Comparison of ENCODE assay signal across 8 cellular contexts in the genomic region with DNA sequence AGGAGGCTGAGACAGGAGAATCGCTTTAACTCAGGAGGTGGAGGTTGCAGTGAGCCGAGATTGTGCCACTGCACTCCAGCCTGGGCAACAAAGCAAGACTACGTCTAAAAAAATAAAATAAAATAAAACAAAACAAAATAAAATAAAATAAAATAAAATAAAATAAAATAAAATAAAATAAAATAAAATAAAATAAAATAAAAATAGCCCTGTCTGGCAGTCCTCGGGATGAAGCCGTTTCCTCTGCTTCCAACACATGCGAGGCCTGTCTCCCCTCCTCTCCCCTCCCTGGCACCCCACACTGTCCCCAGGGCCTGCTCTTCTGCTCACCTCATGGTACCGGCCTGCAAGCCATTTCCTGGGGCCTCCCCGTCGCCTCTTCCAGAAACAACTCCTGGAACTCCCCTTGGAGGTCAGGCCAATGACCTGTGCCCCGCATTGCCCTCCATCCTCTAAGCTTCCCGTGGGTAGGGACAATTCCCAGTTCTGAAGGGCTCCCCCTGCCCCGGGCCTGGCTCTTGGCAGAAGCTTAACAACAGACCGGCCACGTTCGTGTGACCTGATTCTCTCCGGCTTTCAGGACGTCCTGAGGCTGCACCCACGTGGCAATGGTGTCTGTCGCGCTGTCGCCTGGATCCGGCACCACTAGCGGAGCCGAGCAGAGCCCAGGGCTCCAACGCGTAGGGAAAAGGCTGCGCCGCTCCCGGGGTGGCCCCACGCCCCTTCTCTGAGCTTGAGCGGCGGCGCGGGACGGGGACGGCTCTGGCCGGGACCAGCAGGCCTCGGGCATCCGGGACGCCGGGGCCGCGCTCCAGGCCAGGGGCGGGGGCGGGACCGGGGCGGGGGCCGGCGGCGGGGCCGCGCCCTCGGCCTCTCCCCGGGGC. TPM values are rescaled to one million over a fixed set of nuclear protein-coding genes. Genes with fewer than 3 reads are reported as not detected.
DNase-seq lines count a peak whose midpoint lies in the region; ATAC-seq, FAIRE-seq and TF ChIP-seq lines count a peak whose summit lies in the region.

No MANE protein-coding gene starts in this region.

- peak; percentile 62 for DNase-seq in GM12892 (ENCODE audit: insufficient read length)
- peak; percentile 37 for DNase-seq in PC-3
- DNase-seq in body of pancreas = peak in 3 of 4 donors; percentile 29 to 50 (median 34)
- DNase-seq in iPS-NIHi11 (ENCODE audit: low spot score) = peak; percentile 87
- DNase-seq in stimulated activated CD4-positive, alpha-beta T cell treated with anti-CD3 and anti-CD28 coated beads, Interleukin-12 subunit alpha, Interleukin-12 subunit beta, amount 100 ng/mL, for 4 hours = peak; percentile 15
- no peak for DNase-seq in GDM1 (lab: John Stamatoyannopoulos, UW)
- no peak for DNase-seq in superior temporal gyrus (ENCODE audit: extremely low spot score)

- peaks cover 56% of the 10 kb centered on the region for H3K79me2 ChIP-seq in PC-3 (ENCODE audit: low read length)

- POLR2A ChIA-PET in PC-3 (lab: Charles Lee; ENCODE audit: unreplicated experiment) = no interaction called here

- peaks cover 3% of the 10 kb centered on the region for H3F3A ChIP-seq in PC-3 (ENCODE audit: low read length, unreplicated experiment)

- peak overlapping the region; percentile 76 for H2AFZ ChIP-seq in PC-3 (ENCODE audit: low read length)

- CTCF ChIA-PET in PC-3 (lab: Charles Lee) = no interaction called here

- H3K4me3 ChIP-seq in PC-3 (ENCODE audit: low read length) (peak overlapping the region; percentile 77), body of pancreas (no peak overlapping the region)

- FAIRE-seq in GM12892 (lab: Jason Lieb, UNC) = peak; percentile 92

- H3K9me3 ChIP-seq in PC-3 (ENCODE audit: low read length) (no peaks in the 10 kb centered on the region), body of pancreas (no peaks in the 10 kb centered on the region)

- TF ChIP-seq CTCF in 22Rv1 (IDR thresholded peaks at IDR 0.05) (no peak), PC-3 (conservative IDR thresholded peaks at IDR 0.05; ENCODE audit: low read depth, low read length) (no peak), body of pancreas (IDR thresholded peaks at IDR 0.05) (no peak)

- intact Hi-C loops in PC-3 (cut with micrococcal nuclease) (loop anchor here (10.0 kb wide), 1 partner anchor 61 kb away; no protein-coding TSS in a partner anchor), body of pancreas (cut with DNase I) (no loop called here)

- TSS peak; percentile 57 for BruUV-seq in PC-3 (replicated peaks; lab: Mats Ljungman, UMichigan)

- H3K27me3 ChIP-seq in PC-3 (ENCODE audit: low read length) = no peaks in the 10 kb centered on the region
- no peaks in the 10 kb centered on the region for H3K27me3 ChIP-seq in body of pancreas

- H3K27ac ChIP-seq in 22Rv1 (peak overlapping the region; percentile 73), PC-3 (ENCODE audit: low read length) (peak overlapping the region; percentile 56), body of pancreas (peak overlapping the region in 2 of 4 donors; percentile 58 to 67)

- H3K36me3 ChIP-seq in PC-3 (ENCODE audit: low read depth, low read length) = no peaks in the 10 kb centered on the region
- no peaks in the 10 kb centered on the region for H3K36me3 ChIP-seq in body of pancreas (replicated peaks in 1 of 2; ENCODE audit: insufficient read depth in 1 of 2, low read depth in 2 of 2)

- no peaks in the 10 kb centered on the region for H4K20me1 ChIP-seq in PC-3 (ENCODE audit: low read length)

- no peaks in the 10 kb centered on the region for H3K9me2 ChIP-seq in PC-3 (replicated peaks; ENCODE audit: low read length)

- peak overlapping the region; percentile 95 for H3K9ac ChIP-seq in PC-3 (ENCODE audit: low read length)

- 19 to 61% methylated on average over 11 to 33 of the region's 54 CpGs for WGBS in body of pancreas, 2 donors

- ATAC-seq in PC-3 (peak; percentile 68), body of pancreas (peak; percentile 69)

- H3K4me2 ChIP-seq in PC-3 (ENCODE audit: low read length) = peak overlapping the region; percentile 89

- H3K4me1 ChIP-seq in PC-3 (ENCODE audit: insufficient read depth, low read length) (peaks cover 22% of the 10 kb centered on the region), body of pancreas (peaks cover 17% of the 10 kb centered on the region)

- TF ChIP-seq POLR2A in GM12892 (IDR thresholded peaks at IDR 0.05; ENCODE audit: low read depth, low read length) = peak; percentile 84
- TF ChIP-seq POLR2A in body of pancreas (IDR thresholded peaks at IDR 0.05) = peak in 2 of 3 donors; percentile 33 to 38

RNA-seq across cellular contexts. Expression of gene PARVB, which starts 0.5 kb away (rescaled TPM):
- 145 TPM for polyA plus RNA-seq in GM12892 (2012; ENCODE audit: missing spikeins)
- 69.3 and 85.3 TPM in 2 replicates for total RNA-seq in PC-3 (2014; rRNA removed)
- total RNA-seq in body of pancreas = 1 to 10 TPM; 7.3 to 9.2 TPM

Comparison
In these comparisons a context has a peak if more than half of its experiments do, and no peak if none do; other contexts are left out.
1. DNase-seq: peak in GM12892 (single experiment), PC-3 (single experiment), body of pancreas (3 of 4), iPS-NIHi11 (single experiment) and stimulated activated CD4-positive, alpha-beta T cell treated with anti-CD3 and anti-CD28 coated beads, Interleukin-12 subunit alpha, Interleukin-12 subunit beta, amount 100 ng/mL, for 4 hours (single experiment); none in GDM1 (single experiment) and superior temporal gyrus (single experiment).